ENCODE assay signal across 17 cellular contexts in genomic region chr11:126732981-126733380, GRCh38.
DNase-seq lines count a peak whose midpoint lies in the region; ATAC-seq, FAIRE-seq and TF ChIP-seq lines count a peak whose summit lies in the region.
"Had no signal": no experiment of that assay in that cellular context is flagged by ENCODE, and none has a peak within 500 bp of the region (broad histone marks: within the 10 kb centered on the region; RNA-seq: fewer than 3 reads in every experiment).

No MANE protein-coding gene starts in this region.

- H3K36me3 ChIP-seq in kidney (ENCODE audit: control insufficient read depth in 1 of 2, insufficient read depth in 2 of 2, low read length in 2 of 2): no peaks in the 10 kb centered on the region
- no peaks in the 10 kb centered on the region for H3K36me3 ChIP-seq in smooth muscle cell (ENCODE audit: low read depth)

- no peaks in the 10 kb centered on the region for H3K79me2 ChIP-seq in smooth muscle cell (ENCODE audit: low read depth)
- H3K79me2 ChIP-seq: parathyroid adenoma had no signal

- peaks cover 5% of the 10 kb centered on the region for H3K27me3 ChIP-seq in smooth muscle cell (ENCODE audit: low read depth)

- intact Hi-C loops in left colon (cut with DNase I, micrococcal nuclease) (no loop called here), kidney (cut with DNase I) (no loop called here)

- H3K4me1 ChIP-seq in kidney (ENCODE audit: control insufficient read depth in 1 of 2, insufficient read depth in 1 of 2, low read depth in 1 of 2, low read length in 2 of 2) (no peaks in the 10 kb centered on the region), smooth muscle cell (ENCODE audit: low read depth) (no peaks in the 10 kb centered on the region)
- H3K4me1 ChIP-seq: parathyroid adenoma had no signal

- H3K9me3 ChIP-seq in kidney (ENCODE audit: control insufficient read depth in 1 of 2, low read length in 2 of 2) (no peaks in the 10 kb centered on the region), smooth muscle cell (replicated peaks; ENCODE audit: low read depth) (no peaks in the 10 kb centered on the region)

- no peak overlapping the region for H3K4me2 ChIP-seq in smooth muscle cell

- H3K4me3 ChIP-seq in kidney (ENCODE audit: low read length in 2 of 2) (no peak overlapping the region), smooth muscle cell (no peak overlapping the region)

- 63% methylated on average over 4 of the region's 4 CpGs for WGBS in smooth muscle cell (ENCODE audit: low lambda C conversion rate)

- no peaks in the 10 kb centered on the region for H4K20me1 ChIP-seq in smooth muscle cell (ENCODE audit: low read depth)

- H3K27ac ChIP-seq in kidney (ENCODE audit: low read depth in 2 of 2, low read length in 2 of 2) (no peak overlapping the region), smooth muscle cell (ENCODE audit: low read depth) (no peak overlapping the region)
- H3K27ac ChIP-seq: parathyroid adenoma had no signal

- H3K9ac ChIP-seq in kidney (ENCODE audit: low read length in 2 of 2) (no peak overlapping the region), smooth muscle cell (ENCODE audit: low read depth) (no peak overlapping the region)
- H3K9ac ChIP-seq: parathyroid adenoma had no signal

- no peaks in the 10 kb centered on the region for H3F3A ChIP-seq in smooth muscle cell (ENCODE audit: low read depth)

- peak; percentile 71 for ATAC-seq in GM19351 (IDR thresholded peaks at IDR 0.05; ENCODE audit: unreplicated experiment)
- ATAC-seq in HG02678 (IDR thresholded peaks at IDR 0.05; ENCODE audit: unreplicated experiment): peak; percentile 75
- peak; percentile 85 for ATAC-seq in HG03432 (IDR thresholded peaks at IDR 0.05; ENCODE audit: unreplicated experiment)
- no peak for ATAC-seq in left colon
- ATAC-seq: stimulated activated effector memory CD8-positive, alpha-beta T cell treated with anti-CD3 and anti-CD28 coated beads, Interleukin-12 subunit alpha, Interleukin-12 subunit beta, amount 100 ng/mL, for 72 hours had no signal

- no peak for TF ChIP-seq CTCF in kidney (IDR thresholded peaks at IDR 0.05; ENCODE audit: borderline replicate concordance, extremely low read depth, insufficient read depth)
- no peak for TF ChIP-seq CTCF in smooth muscle cell (IDR thresholded peaks at IDR 0.05; ENCODE audit: borderline replicate concordance, insufficient read depth, poor library complexity, severe bottlenecking)

- FAIRE-seq in GM12892 (lab: Jason Lieb, UNC): peak; percentile 14
- no peak for FAIRE-seq in kidney (lab: Jason Lieb, UNC)

- no peak for TF ChIP-seq POLR2A in GM12892 (IDR thresholded peaks at IDR 0.05; ENCODE audit: low read depth, low read length)

- DNase-seq in GM12892 (ENCODE audit: insufficient read length) (no peak), NCI-H187 treated with DMSO at 0.1 percent for 48 hours (lab: John Stamatoyannopoulos, UW) (no peak), left colon (no peak), kidney (no peak), smooth muscle cell (lab: John Stamatoyannopoulos, UW; ENCODE audit: unreplicated experiment) (no peak)
- DNase-seq: activated CD4-positive, alpha-beta T cell treated with anti-CD3 and anti-CD28 coated beads, Interleukin-2, amount 50 U/mL, for 48 hours; activated naive CD4-positive, alpha-beta T cell treated with Interleukin-2 at 50 U/mL for 16 hours; AML-193; midbrain; NCI-H1048; NCI-H510A; RPMI8226 had no signal

- H2AFZ ChIP-seq in smooth muscle cell (ENCODE audit: low read depth): no peak overlapping the region
- H2AFZ ChIP-seq: parathyroid adenoma had no signal
